In genomic region chr11:120717623-120718022, GRCh38 we compare ENCODE assay signal across 23 cellular contexts.
A peak's percentile ranks its signal among the peaks of the same experiment; 100 is the strongest.
DNase-seq lines count a peak whose midpoint lies in the region; FAIRE-seq and TF ChIP-seq lines count a peak whose summit lies in the region.
"Had no signal": no experiment of that assay in that cellular context is flagged by ENCODE, and none has a peak within 500 bp of the region (broad histone marks: within the 10 kb centered on the region; RNA-seq: fewer than 3 reads in every experiment).

No MANE protein-coding gene starts in this region.

- H4K91ac ChIP-seq in H1 (replicated peaks; ENCODE audit: insufficient read length, low read length), result no peak overlapping the region

- TF ChIP-seq RAD21 in H1 (IDR thresholded peaks at IDR 0.05 in 1 of 2, conservative IDR thresholded peaks at IDR 0.05 in 1 of 2; ENCODE audit: low read depth in 2 of 2, low read length in 2 of 2), result no peak

- no peak for TF ChIP-seq EP300 in H1 (IDR thresholded peaks at IDR 0.05; ENCODE audit: borderline replicate concordance in 1 of 2, low read depth in 2 of 2, low read length in 2 of 2)

- no peaks in the 10 kb centered on the region; a peak in 2 of 7 replicates for H3K27me3 ChIP-seq in H1 (replicated peaks in 1 of 4; ENCODE audit: control insufficient read depth in 3 of 4, extremely low read depth in 1 of 4, insufficient read depth in 3 of 4, low read length in 3 of 4)
- H3K27me3 ChIP-seq in esophagus squamous epithelium, result peaks cover 0 to 41% (median 0%) of the 10 kb centered on the region in 4 donors
- H3K27me3 ChIP-seq: BE2C; BLaER1 treated with 17β-estradiol and CSF1 and Interleukin-3, amounts not matched to agents 10 nM and 100 nM had no signal

- no peaks in the 10 kb centered on the region for H4K20me1 ChIP-seq in H1 (replicated peaks in 1 of 2; ENCODE audit: control insufficient read depth in 1 of 2, insufficient read depth in 2 of 2, low read length in 2 of 2)
- H4K20me1 ChIP-seq: BLaER1 treated with 17β-estradiol and CSF1 and Interleukin-3, amounts not matched to agents 10 nM and 100 nM had no signal

- no peak overlapping the region for H3K56ac ChIP-seq in H1 (replicated peaks; ENCODE audit: insufficient read length, low read depth, low read length)

- H3K4me1 Mint-ChIP-seq in type B pancreatic cell (ENCODE audit: unreplicated experiment), result peaks cover 25% of the 10 kb centered on the region

- CTCF ChIA-PET in HEK293 (lab: Yijun Ruan, JAX), result interaction anchor here (1.0 kb wide), 1 partner anchor 84 kb away, joined by 5 read pairs; no protein-coding TSS in a partner anchor
- CTCF ChIA-PET in H1 (lab: Charles Lee; ENCODE audit: partially characterized antibody), result interaction anchor here (1.0 to 19.6 kb wide), 5 partner anchors 16 to 85 kb away, joined by 3 to 300 read pairs (median 4); no protein-coding TSS in a partner anchor

- no peak overlapping the region; the same call in 1 of the 2 replicates for H2AK5ac ChIP-seq in H1 (ENCODE audit: low read depth, low read length)

- no peak overlapping the region for H2BK20ac ChIP-seq in H1 (ENCODE audit: low read length)

- POLR2A ChIA-PET in HEK293 (lab: Yijun Ruan, JAX), result no interaction called here
- POLR2A ChIA-PET in H1 (lab: Charles Lee; ENCODE audit: partially characterized antibody), result no interaction called here

- no peak overlapping the region for H3K4me2 ChIP-seq in H1 (ENCODE audit: insufficient read depth in 1 of 2, low read depth in 2 of 2, low read length in 2 of 2)
- H3K4me2 ChIP-seq: A549; BLaER1 treated with 17β-estradiol and CSF1 and Interleukin-3, amounts not matched to agents 10 nM and 100 nM; GM23338 had no signal

- intact Hi-C loops in esophagus squamous epithelium (cut with DNase I), result no loop called here

- TF ChIP-seq CTCF in HEK293 (tag by site-specific recombination; IDR thresholded peaks at IDR 0.05), result no peak
- TF ChIP-seq CTCF in H1 (IDR thresholded peaks at IDR 0.05; ENCODE audit: control extremely low read depth in 1 of 3, insufficient read depth in 1 of 3, low read depth in 1 of 3, low read length in 3 of 3), result no peak
- no peak for TF ChIP-seq CTCF in type B pancreatic cell (conservative IDR thresholded peaks at IDR 0.05)
- TF ChIP-seq CTCF in esophagus squamous epithelium (IDR thresholded peaks at IDR 0.05), result no peak

- no peak for FAIRE-seq in H1 (lab: Jason Lieb, UNC)
- FAIRE-seq: A549, G401.6, GM12878, GM18507, H54 had no signal

- H3K23me2 ChIP-seq in H1 (ENCODE audit: low read depth, low read length), result no peaks in the 10 kb centered on the region; the same call in 1 of the 2 replicates

- H3K27me3 Mint-ChIP-seq in type B pancreatic cell, result peaks cover 19% of the 10 kb centered on the region

- H2AFZ ChIP-seq in H1 (ENCODE audit: low read length), result no peak overlapping the region
- H2AFZ ChIP-seq: GM23338 had no signal

- DNase-seq in H1 (ENCODE audit: low read depth in 1 of 2, low spot score in 2 of 2), result no peak
- DNase-seq in mesenteric fat pad (ENCODE audit: low spot score), result peak; percentile 60
- peak; percentile 37 for DNase-seq in type B pancreatic cell (ENCODE audit: extremely low spot score, unreplicated experiment)
- DNase-seq in esophagus squamous epithelium (lab: John Stamatoyannopoulos, UW), result no peak
- no peak for DNase-seq in C1 segment of cervical spinal cord (lab: John Stamatoyannopoulos, UW)
- DNase-seq in activated CD4-positive, alpha-beta T cell treated with anti-CD3 and anti-CD28 coated beads for 4 hours, result no peak
- DNase-seq: 8988T; ACHN; AML-193; BE2C; CD4-positive, alpha-beta memory T cell; COR-L47; DMS153; DND-41 had no signal

- H3K9me3 ChIP-seq in HEK293 (ENCODE audit: control insufficient read depth, insufficient read depth, low read depth, low read length) (no peaks in the 10 kb centered on the region), H1 (ENCODE audit: insufficient read depth in 2 of 2, low read depth in 1 of 2, low read length in 1 of 2) (no peaks in the 10 kb centered on the region), esophagus squamous epithelium (no peaks in the 10 kb centered on the region)
- H3K9me3 ChIP-seq: A549; BE2C; BLaER1 treated with 17β-estradiol and CSF1 and Interleukin-3, amounts not matched to agents 10 nM and 100 nM; HAP-1 had no signal

- no peaks in the 10 kb centered on the region for H3K36me3 Mint-ChIP-seq in type B pancreatic cell
- H3K36me3 Mint-ChIP-seq: CD4-positive, alpha-beta memory T cell had no signal

- H3K9ac ChIP-seq in H1 (replicated peaks in 1 of 4; ENCODE audit: extremely low read depth in 1 of 4, low read depth in 3 of 4, low read length in 3 of 4), result no peak overlapping the region
- H3K9ac ChIP-seq: BLaER1 treated with 17β-estradiol and CSF1 and Interleukin-3, amounts not matched to agents 10 nM and 100 nM had no signal

- no peak overlapping the region for H3K23ac ChIP-seq in H1 (ENCODE audit: insufficient read length)

- H3K4me3 Mint-ChIP-seq in type B pancreatic cell, result no peak overlapping the region
- H3K4me3 Mint-ChIP-seq: CD4-positive, alpha-beta memory T cell; GM23338 had no signal

- no peaks in the 10 kb centered on the region for H3K79me1 ChIP-seq in H1 (ENCODE audit: low read depth, low read length)

- H3K27ac Mint-ChIP-seq in type B pancreatic cell, result no peak overlapping the region
- H3K27ac Mint-ChIP-seq: CD4-positive, alpha-beta memory T cell; GM23338 had no signal

- no peak overlapping the region for H2BK15ac ChIP-seq in H1 (ENCODE audit: low read length)

- H3K9me3 Mint-ChIP-seq in type B pancreatic cell, result no peaks in the 10 kb centered on the region
- H3K9me3 Mint-ChIP-seq: CD4-positive, alpha-beta memory T cell; GM23338 had no signal

- no peaks in the 10 kb centered on the region for H3K79me2 ChIP-seq in H1 (ENCODE audit: control insufficient read depth in 1 of 2, insufficient read depth in 2 of 2, low read length in 2 of 2)

- H3K14ac ChIP-seq in H1 (ENCODE audit: insufficient read length), result no peak overlapping the region

- H3K4ac ChIP-seq in H1 (replicated peaks; ENCODE audit: insufficient read length, low read depth, low read length), result no peak overlapping the region

- H4K8ac ChIP-seq in H1 (ENCODE audit: extremely low read depth, insufficient read depth, low read length), result no peak overlapping the region

- H2BK5ac ChIP-seq in H1 (ENCODE audit: low read depth, low read length), result no peak overlapping the region

- H3K36me3 ChIP-seq in HEK293 (ENCODE audit: control insufficient read depth in 2 of 2, insufficient read depth in 1 of 2, low read length in 2 of 2), result no peaks in the 10 kb centered on the region
- H3K36me3 ChIP-seq in H1 (ENCODE audit: control insufficient read depth in 2 of 4, insufficient read depth in 4 of 4, low read length in 3 of 4), result no peaks in the 10 kb centered on the region
- H3K36me3 ChIP-seq in esophagus squamous epithelium, result no peaks in the 10 kb centered on the region
- H3K36me3 ChIP-seq: BE2C; BLaER1 treated with 17β-estradiol and CSF1 and Interleukin-3, amounts not matched to agents 10 nM and 100 nM; HAP-1 had no signal

- H3K27ac ChIP-seq in HEK293 (ENCODE audit: extremely low read depth, low read depth, low read length), result no peak overlapping the region
- H3K27ac ChIP-seq in H1 (ENCODE audit: low read depth, low read length), result no peak overlapping the region
- H3K27ac ChIP-seq in esophagus squamous epithelium, result no peak overlapping the region
- H3K27ac ChIP-seq: A549; BLaER1 treated with 17β-estradiol and CSF1 and Interleukin-3, amounts not matched to agents 10 nM and 100 nM had no signal

- H2BK12ac ChIP-seq in H1 (ENCODE audit: low read depth, low read length), result 0 out of 2 replicates have a peak overlapping the region, but pooled peaks have one; percentile 3

- H3K4me1 ChIP-seq in HEK293 (ENCODE audit: control insufficient read depth, insufficient read depth, low read length), result no peaks in the 10 kb centered on the region
- peaks cover 0 to 16% (median 6%) of the 10 kb centered on the region in 4 experiments; a peak in 6 of 7 replicates for H3K4me1 ChIP-seq in H1 (replicated peaks in 1 of 4; ENCODE audit: control insufficient read depth in 3 of 4, insufficient read depth in 4 of 4, low read length in 3 of 4)
- peaks cover 0 to 21% (median 0%) of the 10 kb centered on the region in 3 donors for H3K4me1 ChIP-seq in esophagus squamous epithelium
- H3K4me1 ChIP-seq: A549, BE2C, HAP-1 had no signal

- no peak for TF ChIP-seq POLR2A in H1 (IDR thresholded peaks at IDR 0.05; ENCODE audit: control extremely low read depth in 1 of 2, low read depth in 2 of 2, low read length in 2 of 2)
- TF ChIP-seq POLR2A in esophagus squamous epithelium (IDR thresholded peaks at IDR 0.05), result no peak

- H4K5ac ChIP-seq in H1 (ENCODE audit: insufficient read length, low read depth, low read length), result no peak overlapping the region

- WGBS in H1 (ENCODE audit: extremely low coverage in 1 of 2, insufficient coverage in 1 of 2, insufficient read length in 1 of 2, insufficient replicate concordance in 2 of 2, low coverage in 1 of 2, low lambda C conversion rate in 2 of 2, missing lambda C conversion rate in 1 of 2), 2 experiments, result 86% methylated on average over 6 of the region's 6 CpGs; no CpG with 5 or more reads in 1 of the 2 experiments
- 59 to 67% methylated on average over 4 of the region's 6 CpGs for WGBS in esophagus squamous epithelium, 2 donors

- no peak overlapping the region for H2BK120ac ChIP-seq in H1 (replicated peaks; ENCODE audit: low read depth, low read length)

- no peak overlapping the region for H3K18ac ChIP-seq in H1 (ENCODE audit: extremely low read depth, low read length)

- H3K4me3 ChIP-seq in HEK293 (ENCODE audit: low read depth, low read length) (no peak overlapping the region), H1 (ENCODE audit: extremely low read depth in 1 of 4, insufficient read depth in 2 of 4, low read depth in 3 of 4, low read length in 4 of 4) (no peak overlapping the region), esophagus squamous epithelium (no peak overlapping the region)
- H3K4me3 ChIP-seq: A549; BLaER1 treated with 17β-estradiol and CSF1 and Interleukin-3, amounts not matched to agents 10 nM and 100 nM; GM12878; GM23338; HAP-1 had no signal

TF ChIP-seq in HEK293, 187 proteins besides CTCF, POLR2A, EP300 and RAD21:
- no peak for TF ChIP-seq SCRT1 (tag by site-specific recombination; IDR thresholded peaks at IDR 0.05; ENCODE audit: borderline replicate concordance)
- no peak for TF ChIP-seq ZFP37 (tag by site-specific recombination; IDR thresholded peaks at IDR 0.05)
- TF ChIP-seq GLIS1 (tag by site-specific recombination; IDR thresholded peaks at IDR 0.05), result peak; percentile 64

TF ChIP-seq in H1, 55 proteins besides CTCF, POLR2A, EP300 and RAD21:
- TF ChIP-seq SAP30 (IDR thresholded peaks at IDR 0.05; ENCODE audit: insufficient read depth, insufficient replicate concordance, low read length), result no peak
- no peak for TF ChIP-seq SIX5 (IDR thresholded peaks at IDR 0.05; ENCODE audit: low read depth, low read length)
- TF ChIP-seq NRF1 (IDR thresholded peaks at IDR 0.05; ENCODE audit: low read depth, low read length), result no peak
- TF ChIP-seq BRCA1 (IDR thresholded peaks at IDR 0.05; ENCODE audit: low read depth, low read length), result no peak

Comparison
In these comparisons a context has a peak if more than half of its experiments do, and no peak if none do; other contexts are left out.
1. DNase-seq: peak in mesenteric fat pad (single experiment) and type B pancreatic cell (single experiment); none in H1 (0 of 2), esophagus squamous epithelium (single experiment), C1 segment of cervical spinal cord (0 of 14) and activated CD4-positive, alpha-beta T cell treated with anti-CD3 and anti-CD28 coated beads for 4 hours (0 of 2).